Comparison of ENCODE assay signal across 9 cellular contexts in genomic region chr1:203322480-203323179, GRCh38. TPM values are rescaled to one million over a fixed set of nuclear protein-coding genes. Genes with fewer than 3 reads are reported as not detected.
DNase-seq lines count a peak whose midpoint lies in the region; ATAC-seq and TF ChIP-seq lines count a peak whose summit lies in the region.
"Had no signal": no experiment of that assay in that cellular context is flagged by ENCODE, and none has a peak within 500 bp of the region (broad histone marks: within the 10 kb centered on the region; RNA-seq: fewer than 3 reads in every experiment).

No MANE protein-coding gene starts in this region.

- H3K4me3 ChIP-seq in subcutaneous abdominal adipose tissue (ENCODE audit: low read depth in 1 of 5, low read length in 5 of 5): no peak overlapping the region

- no peaks in the 10 kb centered on the region for H3K27me3 ChIP-seq in subcutaneous abdominal adipose tissue (ENCODE audit: control insufficient read depth in 5 of 5, insufficient read depth in 4 of 5, low read length in 5 of 5)

- intact Hi-C loops in left ventricle myocardium superior (cut with micrococcal nuclease): no loop called here

- H3K36me3 ChIP-seq in subcutaneous abdominal adipose tissue (ENCODE audit: control insufficient read depth in 5 of 5, insufficient read depth in 5 of 5, low read length in 5 of 5): no peaks in the 10 kb centered on the region

- peak overlapping the region; percentile 98 for H3K27ac ChIP-seq in VCaP
- peak overlapping the region; percentile 95 for H3K27ac ChIP-seq in subcutaneous abdominal adipose tissue (ENCODE audit: low read depth, low read length)

- no peak for TF ChIP-seq CTCF in VCaP (conservative IDR thresholded peaks at IDR 0.05)

- peak overlapping the region in 3 of 5 donors; percentile 42 to 67 (median 46) for H3K9ac ChIP-seq in subcutaneous abdominal adipose tissue (ENCODE audit: low read length in 5 of 5)

- H3K9me3 ChIP-seq in subcutaneous abdominal adipose tissue (ENCODE audit: control insufficient read depth in 5 of 5, low read length in 5 of 5): no peaks in the 10 kb centered on the region

- peak; percentile 59 for ATAC-seq in left ventricle myocardium superior
- ATAC-seq in GM18517 (IDR thresholded peaks at IDR 0.05; ENCODE audit: unreplicated experiment): no peak

- peaks cover 26 to 76% (median 71%) of the 10 kb centered on the region in 5 donors for H3K4me1 ChIP-seq in subcutaneous abdominal adipose tissue (ENCODE audit: control insufficient read depth in 5 of 5, insufficient read depth in 5 of 5, low read length in 5 of 5)

- DNase-seq in NCI-H2081 (lab: John Stamatoyannopoulos, UW): peak; percentile 39 to 60
- DNase-seq in NCI-H2081 treated with DMSO at 0.1 percent for 48 hours (lab: John Stamatoyannopoulos, UW): no peak
- DNase-seq in left ventricle myocardium superior: no peak
- DNase-seq in SW 1271 (lab: John Stamatoyannopoulos, UW): no peak
- DNase-seq in RPMI8226: no peak
- DNase-seq: activated T-cell treated with anti-CD3 and anti-CD28 coated beads, Interleukin-2, amount 50 U/mL, for 48 hours had no signal

RNA-seq across cellular contexts. Expression of gene BTG2, which starts 17.3 kb away (rescaled TPM):
- 41.3 TPM for total RNA-seq in left ventricle myocardium superior

RNA-seq across cellular contexts. Expression of gene FMOD, which starts 28.3 kb away (rescaled TPM):
- total RNA-seq in left ventricle myocardium superior: 9.6 TPM

Comparison
In these comparisons a context has a peak if more than half of its experiments do, and no peak if none do; other contexts are left out.
1. DNase-seq: peak in NCI-H2081 (2 of 2); none in NCI-H2081 treated with DMSO at 0.1 percent for 48 hours (single experiment), left ventricle myocardium superior (single experiment), SW 1271 (0 of 2) and RPMI8226 (single experiment).